In the genomic region with DNA sequence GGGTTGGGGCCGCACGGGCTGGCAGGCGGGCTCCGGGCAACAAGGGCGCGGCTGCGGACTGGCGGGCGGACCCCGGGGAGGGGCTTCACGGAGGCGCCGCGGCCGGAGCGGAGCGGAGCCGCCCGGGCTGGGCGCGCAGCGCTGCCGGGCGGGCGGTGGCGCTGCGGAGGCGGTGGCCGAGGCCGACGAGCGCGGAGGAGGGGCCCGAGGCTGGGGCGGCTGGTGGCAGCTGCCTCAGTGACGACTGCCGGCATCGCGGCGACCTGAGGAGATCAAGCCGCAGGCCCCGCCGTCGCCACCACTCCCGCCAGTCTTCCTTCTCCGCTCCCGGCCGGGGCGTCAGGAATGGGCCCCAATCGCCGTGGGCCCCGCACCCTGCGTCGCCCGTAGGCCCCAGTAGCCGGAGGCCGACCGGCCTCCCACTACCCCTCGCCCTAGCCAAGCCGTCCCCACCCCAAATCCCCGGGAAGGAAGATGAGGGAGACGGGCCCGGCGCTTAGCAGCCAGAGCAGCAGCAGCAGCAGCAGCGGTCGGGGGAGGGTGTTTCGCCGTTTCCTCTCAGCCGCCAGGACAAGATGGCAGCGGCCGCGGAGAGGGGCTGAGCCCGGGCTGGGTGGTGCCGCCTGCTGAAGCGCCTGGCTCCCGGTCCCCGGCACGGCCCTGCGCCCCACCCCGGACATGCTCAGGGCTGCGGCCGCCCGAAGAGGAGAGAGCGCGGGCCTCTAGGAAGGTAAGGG, we compare ENCODE assay signal across 1 cellular context.
A peak's percentile ranks its signal among the peaks of the same experiment; 100 is the strongest.
TF ChIP-seq lines count a peak whose summit lies in the region.

A gene (plus strand): TSS at position 222 of the 737 bp plus-strand sequence.

TF ChIP-seq in HEK293, 187 proteins besides CTCF, POLR2A, EP300 and RAD21 (continued from another document and continues in another):
- TF ChIP-seq, protein P1, sequence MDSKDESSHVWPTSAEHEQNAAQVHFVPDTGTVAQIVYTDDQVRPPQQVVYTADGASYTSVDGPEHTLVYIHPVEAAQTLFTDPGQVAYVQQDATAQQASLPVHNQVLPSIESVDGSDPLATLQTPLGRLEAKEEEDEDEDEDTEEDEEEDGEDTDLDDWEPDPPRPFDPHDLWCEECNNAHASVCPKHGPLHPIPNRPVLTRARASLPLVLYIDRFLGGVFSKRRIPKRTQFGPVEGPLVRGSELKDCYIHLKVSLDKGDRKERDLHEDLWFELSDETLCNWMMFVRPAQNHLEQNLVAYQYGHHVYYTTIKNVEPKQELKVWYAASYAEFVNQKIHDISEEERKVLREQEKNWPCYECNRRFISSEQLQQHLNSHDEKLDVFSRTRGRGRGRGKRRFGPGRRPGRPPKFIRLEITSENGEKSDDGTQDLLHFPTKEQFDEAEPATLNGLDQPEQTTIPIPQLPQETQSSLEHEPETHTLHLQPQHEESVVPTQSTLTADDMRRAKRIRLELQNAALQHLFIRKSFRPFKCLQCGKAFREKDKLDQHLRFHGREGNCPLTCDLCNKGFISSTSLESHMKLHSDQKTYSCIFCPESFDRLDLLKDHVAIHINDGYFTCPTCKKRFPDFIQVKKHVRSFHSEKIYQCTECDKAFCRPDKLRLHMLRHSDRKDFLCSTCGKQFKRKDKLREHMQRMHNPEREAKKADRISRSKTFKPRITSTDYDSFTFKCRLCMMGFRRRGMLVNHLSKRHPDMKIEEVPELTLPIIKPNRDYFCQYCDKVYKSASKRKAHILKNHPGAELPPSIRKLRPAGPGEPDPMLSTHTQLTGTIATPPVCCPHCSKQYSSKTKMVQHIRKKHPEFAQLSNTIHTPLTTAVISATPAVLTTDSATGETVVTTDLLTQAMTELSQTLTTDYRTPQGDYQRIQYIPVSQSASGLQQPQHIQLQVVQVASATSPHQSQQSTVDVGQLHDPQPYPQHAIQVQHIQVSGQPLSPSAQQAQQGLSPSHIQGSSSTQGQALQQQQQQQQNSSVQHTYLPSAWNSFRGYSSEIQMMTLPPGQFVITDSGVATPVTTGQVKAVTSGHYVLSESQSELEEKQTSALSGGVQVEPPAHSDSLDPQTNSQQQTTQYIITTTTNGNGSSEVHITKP (tag by site-specific recombination; IDR thresholded peaks at IDR 0.05) = no peak
- 0 out of 2 replicates have a peak, but pooled peaks have one; percentile 24 for TF ChIP-seq ZFP37 (tag by site-specific recombination; IDR thresholded peaks at IDR 0.05)
- peak; percentile 47; the same call in 1 of the 2 replicates for TF ChIP-seq ZNF600 (tag by site-specific recombination; IDR thresholded peaks at IDR 0.05)
- TF ChIP-seq ZNF843 (tag by site-specific recombination; IDR thresholded peaks at IDR 0.05) = no peak
- no peak for TF ChIP-seq ZNF354C (tag by site-specific recombination; IDR thresholded peaks at IDR 0.05; ENCODE audit: borderline replicate concordance, low read depth)
- TF ChIP-seq, protein P2, sequence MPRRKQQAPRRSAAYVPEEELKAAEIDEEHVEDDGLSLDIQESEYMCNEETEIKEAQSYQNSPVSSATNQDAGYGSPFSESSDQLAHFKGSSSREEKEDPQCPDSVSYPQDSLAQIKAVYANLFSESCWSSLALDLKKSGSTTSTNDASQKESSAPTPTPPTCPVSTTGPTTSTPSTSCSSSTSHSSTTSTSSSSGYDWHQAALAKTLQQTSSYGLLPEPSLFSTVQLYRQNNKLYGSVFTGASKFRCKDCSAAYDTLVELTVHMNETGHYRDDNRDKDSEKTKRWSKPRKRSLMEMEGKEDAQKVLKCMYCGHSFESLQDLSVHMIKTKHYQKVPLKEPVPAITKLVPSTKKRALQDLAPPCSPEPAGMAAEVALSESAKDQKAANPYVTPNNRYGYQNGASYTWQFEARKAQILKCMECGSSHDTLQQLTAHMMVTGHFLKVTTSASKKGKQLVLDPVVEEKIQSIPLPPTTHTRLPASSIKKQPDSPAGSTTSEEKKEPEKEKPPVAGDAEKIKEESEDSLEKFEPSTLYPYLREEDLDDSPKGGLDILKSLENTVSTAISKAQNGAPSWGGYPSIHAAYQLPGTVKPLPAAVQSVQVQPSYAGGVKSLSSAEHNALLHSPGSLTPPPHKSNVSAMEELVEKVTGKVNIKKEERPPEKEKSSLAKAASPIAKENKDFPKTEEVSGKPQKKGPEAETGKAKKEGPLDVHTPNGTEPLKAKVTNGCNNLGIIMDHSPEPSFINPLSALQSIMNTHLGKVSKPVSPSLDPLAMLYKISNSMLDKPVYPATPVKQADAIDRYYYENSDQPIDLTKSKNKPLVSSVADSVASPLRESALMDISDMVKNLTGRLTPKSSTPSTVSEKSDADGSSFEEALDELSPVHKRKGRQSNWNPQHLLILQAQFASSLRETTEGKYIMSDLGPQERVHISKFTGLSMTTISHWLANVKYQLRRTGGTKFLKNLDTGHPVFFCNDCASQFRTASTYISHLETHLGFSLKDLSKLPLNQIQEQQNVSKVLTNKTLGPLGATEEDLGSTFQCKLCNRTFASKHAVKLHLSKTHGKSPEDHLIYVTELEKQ (tag by site-specific recombination; IDR thresholded peaks at IDR 0.05; ENCODE audit: borderline replicate concordance) = no peak
- no peak for TF ChIP-seq MEIS1 (CRISPR knock-in tag; IDR thresholded peaks at IDR 0.05; ENCODE audit: borderline replicate concordance)
- TF ChIP-seq, protein P3, sequence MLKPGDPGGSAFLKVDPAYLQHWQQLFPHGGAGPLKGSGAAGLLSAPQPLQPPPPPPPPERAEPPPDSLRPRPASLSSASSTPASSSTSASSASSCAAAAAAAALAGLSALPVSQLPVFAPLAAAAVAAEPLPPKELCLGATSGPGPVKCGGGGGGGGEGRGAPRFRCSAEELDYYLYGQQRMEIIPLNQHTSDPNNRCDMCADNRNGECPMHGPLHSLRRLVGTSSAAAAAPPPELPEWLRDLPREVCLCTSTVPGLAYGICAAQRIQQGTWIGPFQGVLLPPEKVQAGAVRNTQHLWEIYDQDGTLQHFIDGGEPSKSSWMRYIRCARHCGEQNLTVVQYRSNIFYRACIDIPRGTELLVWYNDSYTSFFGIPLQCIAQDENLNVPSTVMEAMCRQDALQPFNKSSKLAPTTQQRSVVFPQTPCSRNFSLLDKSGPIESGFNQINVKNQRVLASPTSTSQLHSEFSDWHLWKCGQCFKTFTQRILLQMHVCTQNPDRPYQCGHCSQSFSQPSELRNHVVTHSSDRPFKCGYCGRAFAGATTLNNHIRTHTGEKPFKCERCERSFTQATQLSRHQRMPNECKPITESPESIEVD (tag by site-specific recombination; IDR thresholded peaks at IDR 0.05) = no peak
- no peak for TF ChIP-seq FEZF1 (tag by site-specific recombination; IDR thresholded peaks at IDR 0.05)
- TF ChIP-seq ZBTB20 (tag by site-specific recombination; IDR thresholded peaks at IDR 0.05) = peak; percentile 84
- TF ChIP-seq IKZF3 (tag by site-specific recombination; IDR thresholded peaks at IDR 0.05) = 0 out of 2 replicates have a peak, but pooled peaks have one; percentile 13
- TF ChIP-seq, protein P4, sequence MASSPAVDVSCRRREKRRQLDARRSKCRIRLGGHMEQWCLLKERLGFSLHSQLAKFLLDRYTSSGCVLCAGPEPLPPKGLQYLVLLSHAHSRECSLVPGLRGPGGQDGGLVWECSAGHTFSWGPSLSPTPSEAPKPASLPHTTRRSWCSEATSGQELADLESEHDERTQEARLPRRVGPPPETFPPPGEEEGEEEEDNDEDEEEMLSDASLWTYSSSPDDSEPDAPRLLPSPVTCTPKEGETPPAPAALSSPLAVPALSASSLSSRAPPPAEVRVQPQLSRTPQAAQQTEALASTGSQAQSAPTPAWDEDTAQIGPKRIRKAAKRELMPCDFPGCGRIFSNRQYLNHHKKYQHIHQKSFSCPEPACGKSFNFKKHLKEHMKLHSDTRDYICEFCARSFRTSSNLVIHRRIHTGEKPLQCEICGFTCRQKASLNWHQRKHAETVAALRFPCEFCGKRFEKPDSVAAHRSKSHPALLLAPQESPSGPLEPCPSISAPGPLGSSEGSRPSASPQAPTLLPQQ (tag by site-specific recombination; IDR thresholded peaks at IDR 0.05) = peak; percentile 78
- TF ChIP-seq ZNF341 (tag by site-specific recombination; IDR thresholded peaks at IDR 0.05; ENCODE audit: low read depth) = peak; percentile 54
- no peak for TF ChIP-seq ZNF585B (tag by site-specific recombination; IDR thresholded peaks at IDR 0.05)
- TF ChIP-seq, protein P5, sequence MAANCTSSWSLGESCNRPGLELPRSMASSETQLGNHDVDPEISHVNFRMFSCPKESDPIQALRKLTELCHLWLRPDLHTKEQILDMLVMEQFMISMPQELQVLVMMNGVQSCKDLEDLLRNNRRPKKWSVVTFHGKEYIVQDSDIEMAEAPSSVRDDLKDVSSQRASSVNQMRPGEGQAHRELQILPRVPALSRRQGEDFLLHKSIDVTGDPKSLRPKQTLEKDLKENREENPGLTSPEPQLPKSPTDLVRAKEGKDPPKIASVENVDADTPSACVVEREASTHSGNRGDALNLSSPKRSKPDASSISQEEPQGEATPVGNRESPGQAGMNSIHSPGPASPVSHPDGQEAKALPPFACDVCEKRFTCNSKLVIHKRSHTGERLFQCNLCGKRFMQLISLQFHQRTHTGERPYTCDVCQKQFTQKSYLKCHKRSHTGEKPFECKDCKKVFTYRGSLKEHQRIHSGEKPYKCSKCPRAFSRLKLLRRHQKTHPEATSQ (tag by site-specific recombination; IDR thresholded peaks at IDR 0.05) = peak; percentile 42; the same call in 1 of the 2 replicates
- TF ChIP-seq SCRT2 (tag by site-specific recombination; IDR thresholded peaks at IDR 0.05) = no peak
- peak; percentile 62; the same call in 1 of the 2 replicates for TF ChIP-seq ZNF501 (tag by site-specific recombination; IDR thresholded peaks at IDR 0.05)
- peak; percentile 75 for TF ChIP-seq ZEB2 (tag by site-specific recombination; IDR thresholded peaks at IDR 0.05)
- TF ChIP-seq ZNF311 (tag by site-specific recombination; IDR thresholded peaks at IDR 0.05; ENCODE audit: borderline replicate concordance) = no peak
- TF ChIP-seq, protein P6, sequence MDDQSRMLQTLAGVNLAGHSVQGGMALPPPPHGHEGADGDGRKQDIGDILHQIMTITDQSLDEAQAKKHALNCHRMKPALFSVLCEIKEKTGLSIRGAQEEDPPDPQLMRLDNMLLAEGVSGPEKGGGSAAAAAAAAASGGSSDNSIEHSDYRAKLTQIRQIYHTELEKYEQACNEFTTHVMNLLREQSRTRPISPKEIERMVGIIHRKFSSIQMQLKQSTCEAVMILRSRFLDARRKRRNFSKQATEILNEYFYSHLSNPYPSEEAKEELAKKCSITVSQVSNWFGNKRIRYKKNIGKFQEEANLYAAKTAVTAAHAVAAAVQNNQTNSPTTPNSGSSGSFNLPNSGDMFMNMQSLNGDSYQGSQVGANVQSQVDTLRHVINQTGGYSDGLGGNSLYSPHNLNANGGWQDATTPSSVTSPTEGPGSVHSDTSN (CRISPR knock-in tag; IDR thresholded peaks at IDR 0.05) = peak; percentile 61; the same call in 1 of the 2 replicates
- peak; percentile 91 for TF ChIP-seq KLF8 (tag by site-specific recombination; IDR thresholded peaks at IDR 0.05)
- no peak for TF ChIP-seq ZSCAN23 (tag by site-specific recombination; IDR thresholded peaks at IDR 0.05)
- TF ChIP-seq, protein P7, sequence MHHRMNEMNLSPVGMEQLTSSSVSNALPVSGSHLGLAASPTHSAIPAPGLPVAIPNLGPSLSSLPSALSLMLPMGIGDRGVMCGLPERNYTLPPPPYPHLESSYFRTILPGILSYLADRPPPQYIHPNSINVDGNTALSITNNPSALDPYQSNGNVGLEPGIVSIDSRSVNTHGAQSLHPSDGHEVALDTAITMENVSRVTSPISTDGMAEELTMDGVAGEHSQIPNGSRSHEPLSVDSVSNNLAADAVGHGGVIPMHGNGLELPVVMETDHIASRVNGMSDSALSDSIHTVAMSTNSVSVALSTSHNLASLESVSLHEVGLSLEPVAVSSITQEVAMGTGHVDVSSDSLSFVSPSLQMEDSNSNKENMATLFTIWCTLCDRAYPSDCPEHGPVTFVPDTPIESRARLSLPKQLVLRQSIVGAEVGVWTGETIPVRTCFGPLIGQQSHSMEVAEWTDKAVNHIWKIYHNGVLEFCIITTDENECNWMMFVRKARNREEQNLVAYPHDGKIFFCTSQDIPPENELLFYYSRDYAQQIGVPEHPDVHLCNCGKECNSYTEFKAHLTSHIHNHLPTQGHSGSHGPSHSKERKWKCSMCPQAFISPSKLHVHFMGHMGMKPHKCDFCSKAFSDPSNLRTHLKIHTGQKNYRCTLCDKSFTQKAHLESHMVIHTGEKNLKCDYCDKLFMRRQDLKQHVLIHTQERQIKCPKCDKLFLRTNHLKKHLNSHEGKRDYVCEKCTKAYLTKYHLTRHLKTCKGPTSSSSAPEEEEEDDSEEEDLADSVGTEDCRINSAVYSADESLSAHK (tag by site-specific recombination; IDR thresholded peaks at IDR 0.05) = no peak
- TF ChIP-seq ZNF112 (tag by site-specific recombination; IDR thresholded peaks at IDR 0.05) = no peak
- TF ChIP-seq, protein P8, sequence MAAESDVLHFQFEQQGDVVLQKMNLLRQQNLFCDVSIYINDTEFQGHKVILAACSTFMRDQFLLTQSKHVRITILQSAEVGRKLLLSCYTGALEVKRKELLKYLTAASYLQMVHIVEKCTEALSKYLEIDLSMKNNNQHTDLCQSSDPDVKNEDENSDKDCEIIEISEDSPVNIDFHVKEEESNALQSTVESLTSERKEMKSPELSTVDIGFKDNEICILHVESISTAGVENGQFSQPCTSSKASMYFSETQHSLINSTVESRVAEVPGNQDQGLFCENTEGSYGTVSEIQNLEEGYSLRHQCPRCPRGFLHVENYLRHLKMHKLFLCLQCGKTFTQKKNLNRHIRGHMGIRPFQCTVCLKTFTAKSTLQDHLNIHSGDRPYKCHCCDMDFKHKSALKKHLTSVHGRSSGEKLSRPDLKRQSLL (tag by site-specific recombination; IDR thresholded peaks at IDR 0.05) = peak; percentile 20; the same call in 1 of the 2 replicates
- 0 out of 2 replicates have a peak, but pooled peaks have one; percentile 22 for TF ChIP-seq KLF16 (tag by site-specific recombination; IDR thresholded peaks at IDR 0.05)
- TF ChIP-seq YY1 (tag by site-specific recombination; IDR thresholded peaks at IDR 0.05) = peak; percentile 74
- TF ChIP-seq ZNF335 (tag by site-specific recombination; conservative IDR thresholded peaks at IDR 0.05) = peak; percentile 79
- TF ChIP-seq YY2 (tag by site-specific recombination; IDR thresholded peaks at IDR 0.05) = peak; percentile 69
- TF ChIP-seq ZNF138 (tag by site-specific recombination; IDR thresholded peaks at IDR 0.05; ENCODE audit: borderline replicate concordance) = no peak
- 0 out of 2 replicates have a peak, but pooled peaks have one; percentile 18 for TF ChIP-seq ZBTB48 (tag by site-specific recombination; IDR thresholded peaks at IDR 0.05)
- no peak for TF ChIP-seq ZNF184 (tag by site-specific recombination; IDR thresholded peaks at IDR 0.05)
- TF ChIP-seq, protein P9, sequence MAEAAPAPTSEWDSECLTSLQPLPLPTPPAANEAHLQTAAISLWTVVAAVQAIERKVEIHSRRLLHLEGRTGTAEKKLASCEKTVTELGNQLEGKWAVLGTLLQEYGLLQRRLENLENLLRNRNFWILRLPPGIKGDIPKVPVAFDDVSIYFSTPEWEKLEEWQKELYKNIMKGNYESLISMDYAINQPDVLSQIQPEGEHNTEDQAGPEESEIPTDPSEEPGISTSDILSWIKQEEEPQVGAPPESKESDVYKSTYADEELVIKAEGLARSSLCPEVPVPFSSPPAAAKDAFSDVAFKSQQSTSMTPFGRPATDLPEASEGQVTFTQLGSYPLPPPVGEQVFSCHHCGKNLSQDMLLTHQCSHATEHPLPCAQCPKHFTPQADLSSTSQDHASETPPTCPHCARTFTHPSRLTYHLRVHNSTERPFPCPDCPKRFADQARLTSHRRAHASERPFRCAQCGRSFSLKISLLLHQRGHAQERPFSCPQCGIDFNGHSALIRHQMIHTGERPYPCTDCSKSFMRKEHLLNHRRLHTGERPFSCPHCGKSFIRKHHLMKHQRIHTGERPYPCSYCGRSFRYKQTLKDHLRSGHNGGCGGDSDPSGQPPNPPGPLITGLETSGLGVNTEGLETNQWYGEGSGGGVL (tag by site-specific recombination; IDR thresholded peaks at IDR 0.05) = 0 out of 2 replicates have a peak, but pooled peaks have one; percentile 7
